8 cellular contexts compared by ENCODE assay signal in the genomic region with DNA sequence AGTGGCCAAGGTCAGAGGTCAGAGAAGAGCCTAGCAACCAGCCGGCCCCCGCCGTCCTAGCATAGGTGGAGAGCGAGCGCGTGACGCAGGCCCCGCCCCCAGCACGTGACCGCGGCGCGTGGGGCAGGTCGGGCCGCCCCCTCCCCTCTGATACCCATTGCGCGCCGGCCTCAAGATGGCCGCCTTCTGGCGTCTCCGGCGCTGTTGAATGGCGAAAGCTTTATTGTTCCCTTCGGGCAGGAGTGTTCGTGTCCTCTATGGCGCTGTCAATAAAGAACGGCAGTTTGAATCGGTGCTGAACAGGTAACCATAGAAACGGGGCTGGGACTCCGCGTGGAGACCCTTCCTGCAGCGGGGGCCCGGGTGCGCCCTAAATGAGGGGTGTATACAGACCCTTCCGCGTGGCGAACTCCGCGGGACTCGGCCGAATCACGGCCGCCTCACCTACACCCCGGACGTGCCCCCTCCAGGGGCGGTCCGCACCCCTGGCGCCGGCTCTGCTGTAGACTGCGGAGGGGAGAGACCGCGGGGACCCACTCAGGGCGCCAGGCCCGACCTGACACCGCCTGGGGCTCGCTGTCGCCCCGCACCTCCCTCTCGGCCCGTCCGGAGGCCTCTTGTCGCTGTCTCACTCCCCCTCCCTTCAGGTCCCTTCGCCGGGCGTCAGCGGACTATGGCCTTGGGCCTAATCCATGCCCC.
DNase-seq lines count a peak whose midpoint lies in the region; ATAC-seq and TF ChIP-seq lines count a peak whose summit lies in the region.

TSS of gene ZBTB40 (plus strand) at position 150 of the 699 bp plus-strand sequence. CDS start 38,098 bp downstream, outside the sequence.

- ATAC-seq in GM19023 (IDR thresholded peaks at IDR 0.05; ENCODE audit: unreplicated experiment) (peak; percentile 92), HG03280 (IDR thresholded peaks at IDR 0.05; ENCODE audit: unreplicated experiment) (peak; percentile 88)
- ATAC-seq in activated CD4-positive, CD25-positive, alpha-beta regulatory T cell treated with anti-CD3 and anti-CD28 coated beads, Interleukin-2, amount 50 U/mL, for 24 hours: peak; percentile 95 to 97

- TF ChIP-seq CTCF in AG09309 (IDR thresholded peaks at IDR 0.05; ENCODE audit: control insufficient read depth, insufficient read depth, low read depth, low read length, missing control alignments): no peak

- DNase-seq in AG09309 (ENCODE audit: low read depth) (peak; percentile 93), NCI-H345 treated with DMSO at 0.1 percent for 48 hours (lab: John Stamatoyannopoulos, UW; ENCODE audit: unreplicated experiment) (peak; percentile 91), cerebellar cortex (ENCODE audit: low spot score) (peak; percentile 97), islet precursor cell (peak; percentile 98)
- DNase-seq in stimulated activated CD4-positive, alpha-beta T cell treated with anti-CD3 and anti-CD28 coated beads, Interleukin-12 subunit alpha, Interleukin-12 subunit beta, amount 100 ng/mL, for 4 hours: peak; percentile 92

- H3K4me3 ChIP-seq in AG09309 (ENCODE audit: control insufficient read depth, low read depth, low read length): peak within 1 kb of the TSS; percentile 89

Comparison
In these comparisons a context has a peak if more than half of its experiments do, and no peak if none do; other contexts are left out.
1. Peak in every context shown above with its lines: DNase-seq, ATAC-seq and H3K4me3 ChIP-seq.